8 cellular contexts compared by ENCODE assay signal in genomic region chr2:219684721-219685689, GRCh38. TPM values are rescaled to one million over a fixed set of nuclear protein-coding genes. Genes with fewer than 3 reads are reported as not detected.
A peak's percentile ranks its signal among the peaks of the same experiment; 100 is the strongest.
DNase-seq lines count a peak whose midpoint lies in the region; ATAC-seq, FAIRE-seq and TF ChIP-seq lines count a peak whose summit lies in the region.

No MANE protein-coding gene starts in this region.

- FAIRE-seq in urothelium cell line (lab: Jason Lieb, UNC): no peak

- peaks cover 6% of the 10 kb centered on the region for H3K4me1 ChIP-seq in A673 (ENCODE audit: insufficient read depth, low read length, poor library complexity, severe bottlenecking)
- no peaks in the 10 kb centered on the region for H3K4me1 ChIP-seq in parathyroid adenoma

- BruUV-seq in A673 (replicated peaks; lab: Mats Ljungman, UMichigan): no TSS peak

- CTCF ChIA-PET in A673 (lab: Charles Lee): interaction anchor here (0.6 to 0.7 kb wide), 2 partner anchors 887 to 1865 kb away, joined by 5 read pairs; no protein-coding TSS in a partner anchor

- POLR2A ChIA-PET in A673 (lab: Charles Lee; ENCODE audit: low non-redundant PET): no interaction called here

- H3K36me3 ChIP-seq in A673 (ENCODE audit: insufficient read depth, low read length, poor library complexity, severe bottlenecking): no peaks in the 10 kb centered on the region
- no peaks in the 10 kb centered on the region for H3K36me3 ChIP-seq in parathyroid adenoma (ENCODE audit: control insufficient read depth, insufficient read depth, low read length)

- DNase-seq in A673 (ENCODE audit: low spot score) (peak; percentile 84), NCI-H2171 treated with DMSO at 0.1 percent for 48 hours (lab: John Stamatoyannopoulos, UW) (peak; percentile 89), fibroblast of villous mesenchyme (ENCODE audit: low read depth) (peak; percentile 71), urothelium cell line (ENCODE audit: low spot score) (peak; percentile 86)
- DNase-seq in activated CD8-positive, alpha-beta memory T cell treated with anti-CD3 and anti-CD28 coated beads, Interleukin-2, amount 50 U/mL, for 48 hours: peak; percentile 71

- ATAC-seq in GM18868 (IDR thresholded peaks at IDR 0.05; ENCODE audit: unreplicated experiment) (peak; percentile 99), HG03025 (IDR thresholded peaks at IDR 0.05; ENCODE audit: low FRiP score, unreplicated experiment) (peak; percentile 93)

- TF ChIP-seq CTCF in A673 (conservative IDR thresholded peaks at IDR 0.05; ENCODE audit: low read depth, low read length): no peak
- TF ChIP-seq CTCF in fibroblast of villous mesenchyme (IDR thresholded peaks at IDR 0.05; ENCODE audit: insufficient read depth, low read depth, low read length): no peak
- TF ChIP-seq CTCF in parathyroid adenoma (IDR thresholded peaks at IDR 0.05): no peak

- peak overlapping the region; percentile 58 for H3K4me3 ChIP-seq in A673 (ENCODE audit: low read depth, low read length, poor library complexity, severe bottlenecking)
- H3K4me3 ChIP-seq in fibroblast of villous mesenchyme (ENCODE audit: low read depth, low read length): peak overlapping the region; percentile 65
- peak overlapping the region; percentile 62 for H3K4me3 ChIP-seq in parathyroid adenoma (ENCODE audit: low read depth, low read length)

- no peak overlapping the region for H3K9ac ChIP-seq in parathyroid adenoma

- H3K9me3 ChIP-seq in A673 (ENCODE audit: low read depth, low read length, poor library complexity, severe bottlenecking) (peaks cover 3% of the 10 kb centered on the region), parathyroid adenoma (ENCODE audit: control insufficient read depth, low read length) (no peaks in the 10 kb centered on the region)

- intact Hi-C loops in A673 (cut with micrococcal nuclease; ENCODE audit: unreplicated experiment): no loop called here

- H3K27me3 ChIP-seq in A673 (replicated peaks; ENCODE audit: insufficient read depth, low read depth, low read length, poor library complexity) (no peaks in the 10 kb centered on the region), parathyroid adenoma (ENCODE audit: control insufficient read depth, insufficient read depth, low read length) (no peaks in the 10 kb centered on the region)

- H3K27ac ChIP-seq in A673 (ENCODE audit: low read depth, low read length, poor library complexity, severe bottlenecking): peak overlapping the region; percentile 68
- H3K27ac ChIP-seq in parathyroid adenoma: no peak overlapping the region

- peak overlapping the region; percentile 78 for H3K4me2 ChIP-seq in parathyroid adenoma (ENCODE audit: low read length)

- no peaks in the 10 kb centered on the region for H3K79me2 ChIP-seq in parathyroid adenoma

- H2AFZ ChIP-seq in parathyroid adenoma: peak overlapping the region; percentile 78

RNA-seq across cellular contexts. Expression of gene SLC4A3, which starts 57.6 kb away (rescaled TPM):
- total RNA-seq in A673 (2021): 0.52 and 1.5 TPM in 2 replicates
- 5.6 and 7.7 TPM in 2 replicates for total RNA-seq in fibroblast of villous mesenchyme
